19 cellular contexts compared by ENCODE assay signal in the genomic region with DNA sequence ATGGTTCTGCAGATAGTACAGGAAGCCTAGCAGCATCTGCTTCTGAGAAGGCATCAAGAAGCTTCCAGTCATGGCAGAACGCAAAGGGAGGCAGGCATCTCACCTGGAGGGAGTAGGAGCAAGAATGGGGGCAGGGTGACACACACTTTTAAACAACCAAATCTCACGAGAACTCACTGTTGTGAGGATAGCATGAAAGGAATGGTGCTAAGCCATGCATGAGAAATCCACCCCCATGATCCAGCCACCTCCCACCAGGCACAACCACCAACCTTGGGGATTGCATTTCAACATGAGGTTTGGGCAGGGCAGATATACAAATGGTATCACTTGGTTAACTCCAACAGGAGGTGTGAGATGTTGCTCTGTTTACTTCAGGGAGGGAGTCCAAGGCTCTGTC.
A peak's percentile ranks its signal among the peaks of the same experiment; 100 is the strongest.
DNase-seq lines count a peak whose midpoint lies in the region; ATAC-seq and TF ChIP-seq lines count a peak whose summit lies in the region.
"Had no signal": no experiment of that assay in that cellular context is flagged by ENCODE, and none has a peak within 500 bp of the region (broad histone marks: within the 10 kb centered on the region; RNA-seq: fewer than 3 reads in every experiment).

No MANE protein-coding gene starts in this region.

- no peaks in the 10 kb centered on the region for H3K36me3 ChIP-seq in GM23338 (ENCODE audit: insufficient read depth)
- no peaks in the 10 kb centered on the region for H3K36me3 ChIP-seq in endodermal cell (ENCODE audit: control insufficient read depth, insufficient read depth, low read length)
- H3K36me3 ChIP-seq: BLaER1 had no signal

- POLR2A ChIA-PET in WTC11 (lab: Charles Lee): interaction anchor here (0.5 kb wide), 1 partner anchor 197 kb away, joined by 3 read pairs; no protein-coding TSS in a partner anchor

- no peaks in the 10 kb centered on the region for H3F3A ChIP-seq in GM23338 (replicated peaks; ENCODE audit: low read depth)

- H3K27ac ChIP-seq in GM23338 (ENCODE audit: low read depth): no peak overlapping the region
- no peak overlapping the region for H3K27ac ChIP-seq in endodermal cell (ENCODE audit: low read depth, low read length)
- H3K27ac ChIP-seq: 22Rv1, BLaER1, C4-2B had no signal

- ATAC-seq in GM23338 (no peak), WTC11 (peak; percentile 41), HG02884 (IDR thresholded peaks at IDR 0.05; ENCODE audit: unreplicated experiment) (no peak)
- ATAC-seq: CD8-positive, alpha-beta T cell; GM12878; HCT116 had no signal

- H3K27ac Mint-ChIP-seq in GM23338 (no peak overlapping the region), WTC11 (no peak overlapping the region), endodermal cell (no peak overlapping the region), nephron (peak overlapping the region in 2 of 3 experiments; percentile 24 to 46), mesothelial cell of epicardium (no peak overlapping the region)
- H3K27ac Mint-ChIP-seq: B cell; CD4-positive, CD25-positive, alpha-beta regulatory T cell; CD8-positive, alpha-beta T cell; H9 had no signal

- H3K79me2 ChIP-seq in GM23338 (replicated peaks; ENCODE audit: insufficient read depth): no peaks in the 10 kb centered on the region

- CTCF ChIA-PET in WTC11 (lab: Charles Lee): no interaction called here

- H3K9me3 Mint-ChIP-seq in GM23338 (no peaks in the 10 kb centered on the region), WTC11 (no peaks in the 10 kb centered on the region), endodermal cell (no peaks in the 10 kb centered on the region), nephron (no peaks in the 10 kb centered on the region), mesothelial cell of epicardium (no peaks in the 10 kb centered on the region)
- H3K9me3 Mint-ChIP-seq: CD8-positive, alpha-beta T cell; H9 had no signal

- no peaks in the 10 kb centered on the region for H3K9me3 ChIP-seq in endodermal cell (ENCODE audit: control insufficient read depth, low read length)
- H3K9me3 ChIP-seq: BLaER1, Caco-2 had no signal

- H3K27me3 ChIP-seq in GM23338 (ENCODE audit: insufficient read depth) (no peaks in the 10 kb centered on the region), endodermal cell (ENCODE audit: control insufficient read depth, insufficient read depth, low read length, poor library complexity, severe bottlenecking) (no peaks in the 10 kb centered on the region)
- H3K27me3 ChIP-seq: BLaER1 had no signal

- DNase-seq in GM23338 (ENCODE audit: low spot score): no peak
- DNase-seq in WTC11 (ENCODE audit: low spot score): no peak
- peak; percentile 59 for DNase-seq in endodermal cell
- DNase-seq in GM03348 (ENCODE audit: low spot score): no peak
- no peak for DNase-seq in mesothelial cell of epicardium (ENCODE audit: low spot score in 2 of 2, unreplicated experiment in 2 of 2)
- DNase-seq: Caco-2; CD4-positive, CD25-positive, alpha-beta regulatory T cell; CD8-positive, alpha-beta T cell; DMS153; DND-41; H9 had no signal

- peaks cover 6% of the 10 kb centered on the region; the same call in 1 of the 2 replicates for H3K9me2 ChIP-seq in GM23338 (ENCODE audit: insufficient read depth)

- H4K20me1 ChIP-seq in GM23338 (replicated peaks; ENCODE audit: insufficient read depth): no peaks in the 10 kb centered on the region
- H4K20me1 ChIP-seq: BLaER1 had no signal

- H3K4me1 ChIP-seq in GM23338 (ENCODE audit: insufficient read depth) (peaks cover 9% of the 10 kb centered on the region), endodermal cell (ENCODE audit: control insufficient read depth, insufficient read depth, low read length) (no peaks in the 10 kb centered on the region)
- H3K4me1 ChIP-seq: BLaER1, Caco-2 had no signal

- WGBS in endodermal cell (ENCODE audit: insufficient coverage in 1 of 2, insufficient read length in 1 of 2), 2 experiments: 81 to 86% methylated on average over 2 of the region's 2 CpGs

- H3K4me1 Mint-ChIP-seq in GM23338: peaks cover 28% of the 10 kb centered on the region
- H3K4me1 Mint-ChIP-seq in WTC11: peaks cover 32% of the 10 kb centered on the region
- peaks cover 38% of the 10 kb centered on the region for H3K4me1 Mint-ChIP-seq in endodermal cell
- peaks cover 62% of the 10 kb centered on the region for H3K4me1 Mint-ChIP-seq in nephron
- H3K4me1 Mint-ChIP-seq in mesothelial cell of epicardium: peaks cover 10% of the 10 kb centered on the region
- H3K4me1 Mint-ChIP-seq: B cell; CD4-positive, CD25-positive, alpha-beta regulatory T cell had no signal

- H3K36me3 Mint-ChIP-seq in GM23338 (ENCODE audit: low read depth): no peaks in the 10 kb centered on the region
- H3K36me3 Mint-ChIP-seq in WTC11: no peaks in the 10 kb centered on the region
- no peaks in the 10 kb centered on the region for H3K36me3 Mint-ChIP-seq in endodermal cell (ENCODE audit: low read depth)
- H3K36me3 Mint-ChIP-seq in nephron (ENCODE audit: low read depth): no peaks in the 10 kb centered on the region
- H3K36me3 Mint-ChIP-seq in mesothelial cell of epicardium: no peaks in the 10 kb centered on the region
- H3K36me3 Mint-ChIP-seq: CD4-positive, CD25-positive, alpha-beta regulatory T cell; CD8-positive, alpha-beta T cell had no signal

- TF ChIP-seq CTCF in GM23338 (conservative IDR thresholded peaks at IDR 0.05; ENCODE audit: low read depth in 2 of 2): no peak
- TF ChIP-seq CTCF in WTC11 (IDR thresholded peaks at IDR 0.05): no peak
- no peak for TF ChIP-seq CTCF in endodermal cell (conservative IDR thresholded peaks at IDR 0.05)
- no peak for TF ChIP-seq CTCF in nephron (IDR thresholded peaks at IDR 0.05; ENCODE audit: unreplicated experiment in 3 of 3)
- TF ChIP-seq CTCF in mesothelial cell of epicardium (IDR thresholded peaks at IDR 0.05; ENCODE audit: unreplicated experiment): no peak

- H3K4me2 ChIP-seq in GM23338: no peak overlapping the region
- H3K4me2 ChIP-seq: BLaER1 had no signal

- no peak overlapping the region for H3K4me3 Mint-ChIP-seq in GM23338
- H3K4me3 Mint-ChIP-seq in WTC11: no peak overlapping the region
- H3K4me3 Mint-ChIP-seq in endodermal cell: no peak overlapping the region
- H3K4me3 Mint-ChIP-seq in nephron: no peak overlapping the region
- no peak overlapping the region for H3K4me3 Mint-ChIP-seq in mesothelial cell of epicardium
- H3K4me3 Mint-ChIP-seq: B cell; CD4-positive, CD25-positive, alpha-beta regulatory T cell; CD8-positive, alpha-beta T cell; H9 had no signal

- H3K4me3 ChIP-seq in GM23338 (no peak overlapping the region), endodermal cell (ENCODE audit: low read length) (no peak overlapping the region)
- H3K4me3 ChIP-seq: BLaER1, GM12878 had no signal

- H2AFZ ChIP-seq in GM23338: peak overlapping the region; percentile 63

- H3K27me3 Mint-ChIP-seq in GM23338 (ENCODE audit: insufficient read depth, low read depth, poor library complexity) (peaks cover 2% of the 10 kb centered on the region), WTC11 (ENCODE audit: low read depth) (no peaks in the 10 kb centered on the region; the same call in 1 of the 2 replicates), endodermal cell (ENCODE audit: insufficient read depth) (no peaks in the 10 kb centered on the region), nephron (ENCODE audit: low read depth) (peaks cover 10% of the 10 kb centered on the region), mesothelial cell of epicardium (ENCODE audit: low read depth) (peaks cover 8% of the 10 kb centered on the region)
- H3K27me3 Mint-ChIP-seq: B cell; CD4-positive, CD25-positive, alpha-beta regulatory T cell had no signal

- no peak overlapping the region for H3K9ac ChIP-seq in endodermal cell (ENCODE audit: extremely low read depth, low read length, poor library complexity, severe bottlenecking)
- H3K9ac ChIP-seq: BLaER1 had no signal

TF ChIP-seq in GM23338, 12 proteins besides CTCF, POLR2A, EP300 and RAD21 (continues in another document):
- no peak for TF ChIP-seq STAT1 (IDR thresholded peaks at IDR 0.05; ENCODE audit: unreplicated experiment)
- no peak for TF ChIP-seq POLR2AphosphoS5 (IDR thresholded peaks at IDR 0.05; ENCODE audit: low read depth)
- TF ChIP-seq ZNF114 (CRISPR knock-in tag; IDR thresholded peaks at IDR 0.05): no peak

TF ChIP-seq in WTC11, 78 proteins besides CTCF, POLR2A, EP300 and RAD21 (continues in another document):
- no peak for TF ChIP-seq GRHL2 (CRISPR knock-in tag; IDR thresholded peaks at IDR 0.05; ENCODE audit: insufficient replicate concordance, severe bottlenecking)
- no peak for TF ChIP-seq NR1H2 (CRISPR knock-in tag; IDR thresholded peaks at IDR 0.05)
- TF ChIP-seq RELA (CRISPR knock-in tag; IDR thresholded peaks at IDR 0.05; ENCODE audit: borderline replicate concordance): no peak
- TF ChIP-seq ESRRA (CRISPR knock-in tag; IDR thresholded peaks at IDR 0.05; ENCODE audit: borderline replicate concordance): no peak
- no peak for TF ChIP-seq OVOL2 (CRISPR knock-in tag; IDR thresholded peaks at IDR 0.05; ENCODE audit: borderline replicate concordance)
- no peak for TF ChIP-seq FOXP1 (CRISPR knock-in tag; IDR thresholded peaks at IDR 0.05; ENCODE audit: borderline replicate concordance)
- no peak for TF ChIP-seq SMAD3 (CRISPR knock-in tag; IDR thresholded peaks at IDR 0.05; ENCODE audit: borderline replicate concordance)

Comparison
In these comparisons a context has a peak if more than half of its experiments do, and no peak if none do; other contexts are left out.
1. H3K27ac Mint-ChIP-seq: peak in nephron (2 of 3); none in GM23338 (single experiment), WTC11 (single experiment), endodermal cell (single experiment) and mesothelial cell of epicardium (single experiment).